Comparison of ENCODE assay signal across 8 cellular contexts in the genomic region with DNA sequence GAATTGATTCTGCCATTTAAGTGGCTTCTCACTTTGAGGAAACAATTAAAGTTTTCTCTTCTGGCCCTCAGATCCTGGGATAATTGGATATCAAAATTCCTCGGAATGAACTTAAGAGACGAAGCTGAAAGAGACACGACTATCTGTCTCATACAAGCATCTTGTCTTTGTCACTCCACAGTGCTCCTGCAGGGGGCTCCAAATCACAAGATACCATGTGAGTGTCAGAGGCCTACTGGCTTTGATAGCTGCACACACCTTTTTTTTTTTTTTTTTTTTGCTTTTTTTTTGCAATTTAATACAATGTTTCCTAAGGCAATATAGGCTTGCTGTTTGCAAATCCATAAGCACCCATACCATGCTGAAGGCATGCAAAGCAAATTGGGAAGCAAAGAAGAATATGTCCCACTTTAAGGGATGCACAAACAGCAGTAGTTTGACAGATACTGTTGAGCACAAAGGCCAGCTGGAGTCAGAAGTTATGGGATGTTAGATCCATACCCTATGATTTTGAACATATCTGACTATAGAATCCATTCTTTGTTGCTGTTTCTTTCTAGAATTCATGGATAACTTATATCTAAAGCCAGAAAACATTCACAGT.
DNase-seq lines count a peak whose midpoint lies in the region; ATAC-seq, FAIRE-seq and TF ChIP-seq lines count a peak whose summit lies in the region.

No MANE protein-coding gene starts in this region.

- TF ChIP-seq POLR2A in H54 (IDR thresholded peaks at IDR 0.05; ENCODE audit: low read depth, low read length), result no peak

- no peaks in the 10 kb centered on the region for H3K27me3 Mint-ChIP-seq in T-helper 17 cell

- H3K9me3 ChIP-seq in T-helper 17 cell (ENCODE audit: control insufficient read depth, low read length, poor library complexity, severe bottlenecking), result no peaks in the 10 kb centered on the region

- FAIRE-seq in H54 (lab: Jason Lieb, UNC), result no peak

- no peaks in the 10 kb centered on the region for H3K36me3 Mint-ChIP-seq in T-helper 17 cell (ENCODE audit: low read depth)

- peak; percentile 95 for ATAC-seq in GM21576 (IDR thresholded peaks at IDR 0.05; ENCODE audit: unreplicated experiment)
- peak; percentile 36 for ATAC-seq in T-helper 17 cell

- H3K4me3 Mint-ChIP-seq in T-helper 17 cell, result no peak overlapping the region

- no peak overlapping the region for H3K27ac Mint-ChIP-seq in T-helper 17 cell

- no peaks in the 10 kb centered on the region for H3K4me1 Mint-ChIP-seq in T-helper 17 cell

- DNase-seq in NK-92 treated with Interleukin-12 subunit alpha and Interleukin-12 subunit beta, amount 100 ng/mL, for 24 hours (lab: John Stamatoyannopoulos, UW), result peak; percentile 3
- DNase-seq in NK-92 (lab: John Stamatoyannopoulos, UW; ENCODE audit: unreplicated experiment) (no peak), HT1080 (ENCODE audit: low read depth) (peak; percentile 16), T-helper 17 cell (no peak), globus pallidus (ENCODE audit: low spot score) (peak; percentile 57), H54 (ENCODE audit: insufficient read length, low spot score) (no peak)
- DNase-seq in stimulated activated CD4-positive, alpha-beta T cell treated with anti-CD3 and anti-CD28 coated beads, TNF-alpha, amount 100 ng/mL, for 24 hours (ENCODE audit: low read depth in 3 of 3), result peak in 2 of 3 experiments; percentile 4 to 38

Comparison
In these comparisons a context has a peak if more than half of its experiments do, and no peak if none do; other contexts are left out.
1. DNase-seq: peak in NK-92 treated with Interleukin-12 subunit alpha and Interleukin-12 subunit beta, amount 100 ng/mL, for 24 hours (single experiment), HT1080 (single experiment), globus pallidus (single experiment) and stimulated activated CD4-positive, alpha-beta T cell treated with anti-CD3 and anti-CD28 coated beads, TNF-alpha, amount 100 ng/mL, for 24 hours (2 of 3); none in NK-92 (single experiment), T-helper 17 cell (0 of 3) and H54 (single experiment).